ENCODE assay signal across 1 cellular context in the genomic region with DNA sequence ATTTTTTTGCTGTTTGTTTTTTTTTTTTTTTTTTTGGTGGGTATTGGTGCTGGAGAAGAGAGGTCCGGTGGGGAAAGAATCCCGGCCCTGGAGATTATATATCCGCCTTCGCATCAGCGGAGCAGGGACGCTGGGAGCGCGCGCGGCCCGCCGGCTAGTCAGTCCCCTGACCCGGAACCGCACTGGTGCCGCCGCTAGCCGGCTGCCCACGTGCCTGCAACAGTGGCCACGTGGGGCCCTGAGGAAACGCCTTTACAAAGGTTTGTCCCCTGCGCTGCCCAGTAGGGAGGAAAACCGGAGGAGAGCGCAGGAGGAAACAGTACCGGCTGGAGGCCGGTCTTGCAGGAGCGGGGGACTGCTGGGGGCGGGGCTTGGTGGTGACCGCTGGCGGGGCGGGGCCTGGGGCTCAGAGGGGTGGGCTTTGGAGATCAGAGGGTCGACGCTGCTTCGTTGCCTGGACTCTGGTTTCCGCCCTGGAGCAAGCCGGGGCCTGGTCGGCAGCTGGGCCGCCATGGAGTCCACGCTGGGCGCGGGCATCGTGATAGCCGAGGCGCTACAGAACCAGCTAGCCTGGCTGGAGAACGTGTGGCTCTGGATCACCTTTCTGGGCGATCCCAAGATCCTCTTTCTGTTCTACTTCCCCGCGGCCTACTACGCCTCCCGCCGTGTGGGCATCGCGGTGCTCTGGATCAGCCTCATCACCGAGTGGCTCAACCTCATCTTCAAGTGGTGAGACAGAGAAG.
TF ChIP-seq lines count a peak whose summit lies in the region.

A gene with protein sequence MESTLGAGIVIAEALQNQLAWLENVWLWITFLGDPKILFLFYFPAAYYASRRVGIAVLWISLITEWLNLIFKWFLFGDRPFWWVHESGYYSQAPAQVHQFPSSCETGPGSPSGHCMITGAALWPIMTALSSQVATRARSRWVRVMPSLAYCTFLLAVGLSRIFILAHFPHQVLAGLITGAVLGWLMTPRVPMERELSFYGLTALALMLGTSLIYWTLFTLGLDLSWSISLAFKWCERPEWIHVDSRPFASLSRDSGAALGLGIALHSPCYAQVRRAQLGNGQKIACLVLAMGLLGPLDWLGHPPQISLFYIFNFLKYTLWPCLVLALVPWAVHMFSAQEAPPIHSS (plus strand): TSS at position 281 of the 743 bp plus-strand sequence. CDS start 231 bp downstream, at position 512.

TF ChIP-seq in HepG2, 621 proteins besides CTCF, POLR2A, EP300 and RAD21 (continued from another document and continues in another):
- TF ChIP-seq SPEN (CRISPR knock-in tag; IDR thresholded peaks at IDR 0.05; ENCODE audit: low read depth) (peak; percentile 97), TAF15 (IDR thresholded peaks at IDR 0.05; ENCODE audit: low read depth, low read length, poor library complexity, severe bottlenecking) (peak; percentile 88), ZNF790 (CRISPR knock-in tag; IDR thresholded peaks at IDR 0.05; ENCODE audit: borderline replicate concordance) (peak; percentile 90; the same call in 1 of the 2 replicates), ZNF431 (CRISPR knock-in tag; IDR thresholded peaks at IDR 0.05; ENCODE audit: borderline replicate concordance, low read depth) (peak; percentile 91; the same call in 1 of the 2 replicates), KLF11 (CRISPR knock-in tag; IDR thresholded peaks at IDR 0.05) (peak; percentile 94; the same call in 1 of the 2 replicates), HNRNPK (IDR thresholded peaks at IDR 0.05; ENCODE audit: low read depth, low read length, poor library complexity, severe bottlenecking) (no peak), CBX5 (CRISPR knock-in tag; IDR thresholded peaks at IDR 0.05; ENCODE audit: borderline replicate concordance) (peak; percentile 88), TCF12 (IDR thresholded peaks at IDR 0.05) (no peak), TCF12 (CRISPR knock-in tag; IDR thresholded peaks at IDR 0.05) (0 out of 2 replicates have a peak, but pooled peaks have one; percentile 53), REL (CRISPR knock-in tag; conservative IDR thresholded peaks at IDR 0.05) (peak; percentile 94; the same call in 1 of the 2 replicates), KLF13 (CRISPR knock-in tag; IDR thresholded peaks at IDR 0.05) (no peak), ZNF572 (CRISPR knock-in tag; IDR thresholded peaks at IDR 0.05) (0 out of 2 replicates have a peak, but pooled peaks have one; percentile 36), MLLT10 (CRISPR knock-in tag; IDR thresholded peaks at IDR 0.05) (no peak), HNRNPH1 (optimal IDR thresholded peaks at IDR 0.05; ENCODE audit: low read depth, low read length) (no peak), ZEB1 (IDR thresholded peaks at IDR 0.05; ENCODE audit: insufficient replicate concordance, low read depth) (no peak), SALL1 (CRISPR knock-in tag; IDR thresholded peaks at IDR 0.05) (peak; percentile 98), POLR2AphosphoS2 (IDR thresholded peaks at IDR 0.05; ENCODE audit: low read depth, low read length) (no peak), GATAD2A (CRISPR knock-in tag; IDR thresholded peaks at IDR 0.05) (peak; percentile 93), TBX3 (IDR thresholded peaks at IDR 0.05; ENCODE audit: borderline replicate concordance) (0 out of 2 replicates have a peak, but pooled peaks have one; percentile 26), RXRA (CRISPR knock-in tag; IDR thresholded peaks at IDR 0.05) (peak; percentile 70), ZNF234 (CRISPR knock-in tag; conservative IDR thresholded peaks at IDR 0.05) (peak; percentile 91; the same call in 1 of the 2 replicates), EZH2 (conservative IDR thresholded peaks at IDR 0.05; ENCODE audit: low read depth, low read length) (no peak)
- TF ChIP-seq, protein P1, sequence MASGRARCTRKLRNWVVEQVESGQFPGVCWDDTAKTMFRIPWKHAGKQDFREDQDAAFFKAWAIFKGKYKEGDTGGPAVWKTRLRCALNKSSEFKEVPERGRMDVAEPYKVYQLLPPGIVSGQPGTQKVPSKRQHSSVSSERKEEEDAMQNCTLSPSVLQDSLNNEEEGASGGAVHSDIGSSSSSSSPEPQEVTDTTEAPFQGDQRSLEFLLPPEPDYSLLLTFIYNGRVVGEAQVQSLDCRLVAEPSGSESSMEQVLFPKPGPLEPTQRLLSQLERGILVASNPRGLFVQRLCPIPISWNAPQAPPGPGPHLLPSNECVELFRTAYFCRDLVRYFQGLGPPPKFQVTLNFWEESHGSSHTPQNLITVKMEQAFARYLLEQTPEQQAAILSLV (CRISPR knock-in tag; IDR thresholded peaks at IDR 0.05; ENCODE audit: borderline replicate concordance), result peak; percentile 88
- TF ChIP-seq, protein P2, sequence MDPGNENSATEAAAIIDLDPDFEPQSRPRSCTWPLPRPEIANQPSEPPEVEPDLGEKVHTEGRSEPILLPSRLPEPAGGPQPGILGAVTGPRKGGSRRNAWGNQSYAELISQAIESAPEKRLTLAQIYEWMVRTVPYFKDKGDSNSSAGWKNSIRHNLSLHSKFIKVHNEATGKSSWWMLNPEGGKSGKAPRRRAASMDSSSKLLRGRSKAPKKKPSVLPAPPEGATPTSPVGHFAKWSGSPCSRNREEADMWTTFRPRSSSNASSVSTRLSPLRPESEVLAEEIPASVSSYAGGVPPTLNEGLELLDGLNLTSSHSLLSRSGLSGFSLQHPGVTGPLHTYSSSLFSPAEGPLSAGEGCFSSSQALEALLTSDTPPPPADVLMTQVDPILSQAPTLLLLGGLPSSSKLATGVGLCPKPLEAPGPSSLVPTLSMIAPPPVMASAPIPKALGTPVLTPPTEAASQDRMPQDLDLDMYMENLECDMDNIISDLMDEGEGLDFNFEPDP (CRISPR knock-in tag; conservative IDR thresholded peaks at IDR 0.05), result no peak
- TF ChIP-seq, protein P3, sequence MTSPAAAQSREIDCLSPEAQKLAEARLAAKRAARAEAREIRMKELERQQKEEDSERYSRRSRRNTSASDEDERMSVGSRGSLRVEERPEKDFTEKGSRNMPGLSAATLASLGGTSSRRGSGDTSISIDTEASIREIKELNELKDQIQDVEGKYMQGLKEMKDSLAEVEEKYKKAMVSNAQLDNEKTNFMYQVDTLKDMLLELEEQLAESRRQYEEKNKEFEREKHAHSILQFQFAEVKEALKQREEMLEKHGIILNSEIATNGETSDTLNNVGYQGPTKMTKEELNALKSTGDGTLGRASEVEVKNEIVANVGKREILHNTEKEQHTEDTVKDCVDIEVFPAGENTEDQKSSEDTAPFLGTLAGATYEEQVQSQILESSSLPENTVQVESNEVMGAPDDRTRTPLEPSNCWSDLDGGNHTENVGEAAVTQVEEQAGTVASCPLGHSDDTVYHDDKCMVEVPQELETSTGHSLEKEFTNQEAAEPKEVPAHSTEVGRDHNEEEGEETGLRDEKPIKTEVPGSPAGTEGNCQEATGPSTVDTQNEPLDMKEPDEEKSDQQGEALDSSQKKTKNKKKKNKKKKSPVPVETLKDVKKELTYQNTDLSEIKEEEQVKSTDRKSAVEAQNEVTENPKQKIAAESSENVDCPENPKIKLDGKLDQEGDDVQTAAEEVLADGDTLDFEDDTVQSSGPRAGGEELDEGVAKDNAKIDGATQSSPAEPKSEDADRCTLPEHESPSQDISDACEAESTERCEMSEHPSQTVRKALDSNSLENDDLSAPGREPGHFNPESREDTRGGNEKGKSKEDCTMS (CRISPR knock-in tag; conservative IDR thresholded peaks at IDR 0.05), result peak; percentile 30; the same call in 1 of the 2 replicates
- TF ChIP-seq, protein P4, sequence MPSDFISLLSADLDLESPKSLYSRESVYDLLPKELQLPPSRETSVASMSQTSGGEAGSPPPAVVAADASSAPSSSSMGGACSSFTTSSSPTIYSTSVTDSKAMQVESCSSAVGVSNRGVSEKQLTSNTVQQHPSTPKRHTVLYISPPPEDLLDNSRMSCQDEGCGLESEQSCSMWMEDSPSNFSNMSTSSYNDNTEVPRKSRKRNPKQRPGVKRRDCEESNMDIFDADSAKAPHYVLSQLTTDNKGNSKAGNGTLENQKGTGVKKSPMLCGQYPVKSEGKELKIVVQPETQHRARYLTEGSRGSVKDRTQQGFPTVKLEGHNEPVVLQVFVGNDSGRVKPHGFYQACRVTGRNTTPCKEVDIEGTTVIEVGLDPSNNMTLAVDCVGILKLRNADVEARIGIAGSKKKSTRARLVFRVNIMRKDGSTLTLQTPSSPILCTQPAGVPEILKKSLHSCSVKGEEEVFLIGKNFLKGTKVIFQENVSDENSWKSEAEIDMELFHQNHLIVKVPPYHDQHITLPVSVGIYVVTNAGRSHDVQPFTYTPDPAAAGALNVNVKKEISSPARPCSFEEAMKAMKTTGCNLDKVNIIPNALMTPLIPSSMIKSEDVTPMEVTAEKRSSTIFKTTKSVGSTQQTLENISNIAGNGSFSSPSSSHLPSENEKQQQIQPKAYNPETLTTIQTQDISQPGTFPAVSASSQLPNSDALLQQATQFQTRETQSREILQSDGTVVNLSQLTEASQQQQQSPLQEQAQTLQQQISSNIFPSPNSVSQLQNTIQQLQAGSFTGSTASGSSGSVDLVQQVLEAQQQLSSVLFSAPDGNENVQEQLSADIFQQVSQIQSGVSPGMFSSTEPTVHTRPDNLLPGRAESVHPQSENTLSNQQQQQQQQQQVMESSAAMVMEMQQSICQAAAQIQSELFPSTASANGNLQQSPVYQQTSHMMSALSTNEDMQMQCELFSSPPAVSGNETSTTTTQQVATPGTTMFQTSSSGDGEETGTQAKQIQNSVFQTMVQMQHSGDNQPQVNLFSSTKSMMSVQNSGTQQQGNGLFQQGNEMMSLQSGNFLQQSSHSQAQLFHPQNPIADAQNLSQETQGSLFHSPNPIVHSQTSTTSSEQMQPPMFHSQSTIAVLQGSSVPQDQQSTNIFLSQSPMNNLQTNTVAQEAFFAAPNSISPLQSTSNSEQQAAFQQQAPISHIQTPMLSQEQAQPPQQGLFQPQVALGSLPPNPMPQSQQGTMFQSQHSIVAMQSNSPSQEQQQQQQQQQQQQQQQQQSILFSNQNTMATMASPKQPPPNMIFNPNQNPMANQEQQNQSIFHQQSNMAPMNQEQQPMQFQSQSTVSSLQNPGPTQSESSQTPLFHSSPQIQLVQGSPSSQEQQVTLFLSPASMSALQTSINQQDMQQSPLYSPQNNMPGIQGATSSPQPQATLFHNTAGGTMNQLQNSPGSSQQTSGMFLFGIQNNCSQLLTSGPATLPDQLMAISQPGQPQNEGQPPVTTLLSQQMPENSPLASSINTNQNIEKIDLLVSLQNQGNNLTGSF (CRISPR knock-in tag; IDR thresholded peaks at IDR 0.05), result peak; percentile 14
- TF ChIP-seq, protein P5, sequence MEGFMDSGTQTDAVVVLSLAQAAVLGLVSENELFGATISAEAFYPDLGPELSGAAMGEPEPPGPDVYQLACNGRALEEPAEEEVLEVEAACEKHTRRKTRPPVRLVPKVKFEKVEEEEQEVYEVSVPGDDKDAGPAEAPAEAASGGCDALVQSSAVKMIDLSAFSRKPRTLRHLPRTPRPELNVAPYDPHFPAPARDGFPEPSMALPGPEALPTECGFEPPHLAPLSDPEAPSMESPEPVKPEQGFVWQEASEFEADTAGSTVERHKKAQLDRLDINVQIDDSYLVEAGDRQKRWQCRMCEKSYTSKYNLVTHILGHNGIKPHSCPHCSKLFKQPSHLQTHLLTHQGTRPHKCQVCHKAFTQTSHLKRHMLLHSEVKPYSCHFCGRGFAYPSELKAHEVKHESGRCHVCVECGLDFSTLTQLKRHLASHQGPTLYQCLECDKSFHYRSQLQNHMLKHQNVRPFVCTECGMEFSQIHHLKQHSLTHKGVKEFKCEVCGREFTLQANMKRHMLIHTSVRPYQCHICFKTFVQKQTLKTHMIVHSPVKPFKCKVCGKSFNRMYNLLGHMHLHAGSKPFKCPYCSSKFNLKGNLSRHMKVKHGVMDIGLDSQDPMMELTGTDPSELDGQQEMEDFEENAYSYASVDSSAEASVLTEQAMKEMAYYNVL (CRISPR knock-in tag; IDR thresholded peaks at IDR 0.05; ENCODE audit: borderline replicate concordance), result peak; percentile 85; the same call in 1 of the 2 replicates
- TF ChIP-seq, protein P6, sequence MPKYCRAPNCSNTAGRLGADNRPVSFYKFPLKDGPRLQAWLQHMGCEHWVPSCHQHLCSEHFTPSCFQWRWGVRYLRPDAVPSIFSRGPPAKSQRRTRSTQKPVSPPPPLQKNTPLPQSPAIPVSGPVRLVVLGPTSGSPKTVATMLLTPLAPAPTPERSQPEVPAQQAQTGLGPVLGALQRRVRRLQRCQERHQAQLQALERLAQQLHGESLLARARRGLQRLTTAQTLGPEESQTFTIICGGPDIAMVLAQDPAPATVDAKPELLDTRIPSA (CRISPR knock-in tag; IDR thresholded peaks at IDR 0.05; ENCODE audit: borderline replicate concordance), result 0 out of 2 replicates have a peak, but pooled peaks have one; percentile 48
- TF ChIP-seq, protein P7, sequence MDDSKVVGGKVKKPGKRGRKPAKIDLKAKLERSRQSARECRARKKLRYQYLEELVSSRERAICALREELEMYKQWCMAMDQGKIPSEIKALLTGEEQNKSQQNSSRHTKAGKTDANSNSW (CRISPR knock-in tag; IDR thresholded peaks at IDR 0.05; ENCODE audit: borderline replicate concordance), result no peak
- TF ChIP-seq, protein P8, sequence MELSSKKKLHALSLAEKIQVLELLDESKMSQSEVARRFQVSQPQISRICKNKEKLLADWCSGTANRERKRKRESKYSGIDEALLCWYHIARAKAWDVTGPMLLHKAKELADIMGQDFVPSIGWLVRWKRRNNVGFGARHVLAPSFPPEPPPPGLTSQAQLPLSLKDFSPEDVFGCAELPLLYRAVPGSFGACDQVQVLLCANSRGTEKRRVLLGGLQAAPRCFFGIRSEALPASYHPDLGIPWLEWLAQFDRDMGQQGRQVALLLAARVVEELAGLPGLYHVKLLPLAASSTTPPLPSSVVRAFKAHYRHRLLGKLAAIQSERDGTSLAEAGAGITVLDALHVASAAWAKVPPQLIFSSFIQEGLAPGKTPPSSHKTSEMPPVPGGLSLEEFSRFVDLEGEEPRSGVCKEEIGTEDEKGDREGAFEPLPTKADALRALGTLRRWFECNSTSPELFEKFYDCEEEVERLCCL (CRISPR knock-in tag; IDR thresholded peaks at IDR 0.05; ENCODE audit: borderline replicate concordance), result peak; percentile 96; the same call in 1 of the 2 replicates
